19 cellular contexts compared by ENCODE assay signal in genomic region chr2:381181-381580, GRCh38.
DNase-seq lines count a peak whose midpoint lies in the region; ATAC-seq, FAIRE-seq and TF ChIP-seq lines count a peak whose summit lies in the region.
"Had no signal": no experiment of that assay in that cellular context is flagged by ENCODE, and none has a peak within 500 bp of the region (broad histone marks: within the 10 kb centered on the region; RNA-seq: fewer than 3 reads in every experiment).

No MANE protein-coding gene starts in this region.

- 58 to 84% methylated on average over 1 to 8 of the region's 10 CpGs for WGBS in transverse colon (ENCODE audit: low coverage in 1 of 2), 2 donors

- TF ChIP-seq CTCF in foreskin keratinocyte (conservative IDR thresholded peaks at IDR 0.05) (no peak), progenitor cell of endocrine pancreas (IDR thresholded peaks at IDR 0.05; ENCODE audit: unreplicated experiment) (no peak), transverse colon (IDR thresholded peaks at IDR 0.05) (no peak)

- H3K36me3 ChIP-seq in H7 (replicated peaks; ENCODE audit: control insufficient read depth, insufficient read depth, low read length) (no peaks in the 10 kb centered on the region), transverse colon (no peaks in the 10 kb centered on the region)

- intact Hi-C loops in transverse colon (cut with DNase I; ENCODE audit: low total_unique reads): no loop called here

- in situ Hi-C loops in transverse colon (cut with MboI; ENCODE audit: low pct_ligation_motif_present in 1 of 4, low pct_unique_long_range_greater_than_20kb in 1 of 4, low sequenced_read_pairs in 3 of 4): no loop called here

- FAIRE-seq in GM12891 (lab: Jason Lieb, UNC): no peak
- FAIRE-seq: G401.6, GM12892, GM19239 had no signal

- no peak for TF ChIP-seq EP300 in transverse colon (IDR thresholded peaks at IDR 0.05; ENCODE audit: low read depth)

- no peak overlapping the region for H3K4me3 Mint-ChIP-seq in progenitor cell of endocrine pancreas (ENCODE audit: low read depth)
- H3K4me3 Mint-ChIP-seq: B cell; CD4-positive, alpha-beta T cell had no signal

- H3K9me3 Mint-ChIP-seq in progenitor cell of endocrine pancreas (ENCODE audit: low read depth): peaks cover 27% of the 10 kb centered on the region

- TF ChIP-seq POLR2A in transverse colon (IDR thresholded peaks at IDR 0.05) (no peak), GM12891 (IDR thresholded peaks at IDR 0.05; ENCODE audit: low read depth, low read length) (no peak)

- ATAC-seq in foreskin keratinocyte: peak; percentile 10
- ATAC-seq: HCT116 had no signal

- no peak overlapping the region for H3K27ac ChIP-seq in foreskin keratinocyte
- no peak overlapping the region for H3K27ac ChIP-seq in transverse colon

- peaks cover 10% of the 10 kb centered on the region for H3K27me3 Mint-ChIP-seq in progenitor cell of endocrine pancreas

- DNase-seq in A172 (ENCODE audit: low spot score) (peak; percentile 9), H7 (peak; percentile 30), RPMI7951 (ENCODE audit: low read depth) (peak; percentile 15), foreskin keratinocyte (no peak), progenitor cell of endocrine pancreas (ENCODE audit: low spot score, unreplicated experiment) (no peak), transverse colon (no peak), GM12891 (ENCODE audit: insufficient read length, low spot score) (no peak), DMS79 treated with DMSO at 0.1 percent for 48 hours (lab: John Stamatoyannopoulos, UW) (no peak)
- DNase-seq: 8988T; C1 segment of cervical spinal cord; CD4-positive, alpha-beta T cell; DMS79; EL; KBM-7 had no signal

- H3K9me3 ChIP-seq in transverse colon: peaks cover 0 to 5% of the 10 kb centered on the region in 2 donors

- no peak overlapping the region for H3K27ac Mint-ChIP-seq in progenitor cell of endocrine pancreas
- H3K27ac Mint-ChIP-seq: B cell; CD4-positive, alpha-beta T cell had no signal

- peaks cover 10% of the 10 kb centered on the region for H3K4me1 Mint-ChIP-seq in progenitor cell of endocrine pancreas (ENCODE audit: low read depth)

- H3K36me3 Mint-ChIP-seq in progenitor cell of endocrine pancreas (ENCODE audit: insufficient read depth): peaks cover 4% of the 10 kb centered on the region

- H3K27me3 ChIP-seq in H7 (ENCODE audit: control insufficient read depth, insufficient read depth, low read length) (no peaks in the 10 kb centered on the region; the same call in 1 of the 2 replicates), foreskin keratinocyte (no peaks in the 10 kb centered on the region), transverse colon (no peaks in the 10 kb centered on the region)

- no peak overlapping the region for H3K4me3 ChIP-seq in H7 (ENCODE audit: insufficient read depth, low read depth, low read length)
- no peak overlapping the region for H3K4me3 ChIP-seq in transverse colon

- H3K4me1 ChIP-seq in foreskin keratinocyte (no peaks in the 10 kb centered on the region), transverse colon (peaks cover 0 to 3% (median 0%) of the 10 kb centered on the region in 4 donors)

TF ChIP-seq in GM12891, 5 proteins besides CTCF, POLR2A, EP300 and RAD21:
- TF ChIP-seq PAX5 (IDR thresholded peaks at IDR 0.05; ENCODE audit: insufficient read depth, low read length, severe bottlenecking): no peak
- no peak for TF ChIP-seq POU2F2 (IDR thresholded peaks at IDR 0.05; ENCODE audit: low read depth, low read length)
- no peak for TF ChIP-seq TAF1 (IDR thresholded peaks at IDR 0.05; ENCODE audit: low read depth, low read length)
- TF ChIP-seq SPI1 (IDR thresholded peaks at IDR 0.05; ENCODE audit: low read depth, low read length): no peak
- TF ChIP-seq POLR2AphosphoS5 (IDR thresholded peaks at IDR 0.05; ENCODE audit: low read depth, low read length): no peak

Comparison
In these comparisons a context has a peak if more than half of its experiments do, and no peak if none do; other contexts are left out.
1. DNase-seq: peak in A172 (single experiment), H7 (single experiment) and RPMI7951 (single experiment); none in foreskin keratinocyte (0 of 2), progenitor cell of endocrine pancreas (single experiment), transverse colon (single experiment), GM12891 (single experiment) and DMS79 treated with DMSO at 0.1 percent for 48 hours (single experiment).